8 cellular contexts compared by ENCODE assay signal in genomic region chr22:36386351-36386899, GRCh38. TPM values are rescaled to one million over a fixed set of nuclear protein-coding genes. Genes with fewer than 3 reads are reported as not detected.
DNase-seq lines count a peak whose midpoint lies in the region; ATAC-seq and TF ChIP-seq lines count a peak whose summit lies in the region.

No MANE protein-coding gene starts in this region.

- ATAC-seq in GM23338 (peak; percentile 1), gastrocnemius medialis (peak; percentile 7)

- H3K9me3 Mint-ChIP-seq in GM23338, result peaks cover 3% of the 10 kb centered on the region

- H3K4me2 ChIP-seq in GM23338, result peak overlapping the region; percentile 78

- peaks cover 9% of the 10 kb centered on the region for H3K27me3 Mint-ChIP-seq in GM23338 (ENCODE audit: insufficient read depth, low read depth, poor library complexity)

- peaks cover 27% of the 10 kb centered on the region for H4K20me1 ChIP-seq in GM23338 (replicated peaks; ENCODE audit: insufficient read depth)

- H3K27ac Mint-ChIP-seq in GM23338, result peak overlapping the region; percentile 95

- H2AFZ ChIP-seq in GM23338, result no peak overlapping the region

- H3K36me3 ChIP-seq in GM23338 (ENCODE audit: insufficient read depth) (no peaks in the 10 kb centered on the region; the same call in 1 of the 2 replicates), gastrocnemius medialis (no peaks in the 10 kb centered on the region)

- H3K4me3 ChIP-seq in GM23338 (peak overlapping the region; percentile 97), iPS-11a (ENCODE audit: low read depth, low read length) (peak overlapping the region; percentile 82), gastrocnemius medialis (peak overlapping the region; percentile 73 to 93 (median 84))

- intact Hi-C loops in gastrocnemius medialis (cut with DNase I; ENCODE audit: low total_unique reads), result loop anchor here (2.0 kb wide), 3 partner anchors 60 to 86 kb away; no protein-coding TSS in a partner anchor

- TF ChIP-seq CTCF in GM23338 (conservative IDR thresholded peaks at IDR 0.05; ENCODE audit: low read depth in 2 of 2) (no peak), gastrocnemius medialis (IDR thresholded peaks at IDR 0.05 in 4 of 5, conservative IDR thresholded peaks at IDR 0.05 in 1 of 5) (no peak)

- peaks cover 33% of the 10 kb centered on the region for H3K4me1 Mint-ChIP-seq in GM23338

- H3K9me3 ChIP-seq in gastrocnemius medialis, result no peaks in the 10 kb centered on the region

- in situ Hi-C loops in gastrocnemius medialis (cut with MboI; ENCODE audit: low sequenced_read_pairs in 4 of 4), result no loop called here

- no peaks in the 10 kb centered on the region for H3K9me2 ChIP-seq in GM23338 (ENCODE audit: insufficient read depth)

- H3K4me3 Mint-ChIP-seq in GM23338, result peak overlapping the region; percentile 88

- H3K4me1 ChIP-seq in GM23338 (ENCODE audit: insufficient read depth) (peaks cover 29% of the 10 kb centered on the region), gastrocnemius medialis (peaks cover 27 to 49% of the 10 kb centered on the region in 2 donors)

- H3K27ac ChIP-seq in GM23338 (ENCODE audit: low read depth) (peak overlapping the region; percentile 91), gastrocnemius medialis (peak overlapping the region; percentile 84 to 97 (median 92))

- DNase-seq in GF-D8 (lab: John Stamatoyannopoulos, UW), result peak; percentile 46
- DNase-seq in GM23338 (ENCODE audit: low spot score), result no peak
- DNase-seq in NCI-H748 (lab: John Stamatoyannopoulos, UW; ENCODE audit: unreplicated experiment), result peak; percentile 57
- DNase-seq in amniotic epithelial cell (ENCODE audit: low read depth), result peak; percentile 48
- DNase-seq in gastrocnemius medialis, result peak in 1 of 2 donors; percentile 50
- DNase-seq in D341Med (ENCODE audit: low spot score), result no peak
- no peak for DNase-seq in NCI-H1105 (lab: John Stamatoyannopoulos, UW)

- peak; percentile 4 to 22 for TF ChIP-seq POLR2A in gastrocnemius medialis (IDR thresholded peaks at IDR 0.05)

- H3K27me3 ChIP-seq in GM23338 (ENCODE audit: insufficient read depth), result no peaks in the 10 kb centered on the region
- no peaks in the 10 kb centered on the region for H3K27me3 ChIP-seq in gastrocnemius medialis

- H3K36me3 Mint-ChIP-seq in GM23338 (ENCODE audit: low read depth), result peaks cover 22% of the 10 kb centered on the region

- H3F3A ChIP-seq in GM23338 (replicated peaks; ENCODE audit: low read depth), result 0 out of 2 replicates have a peak, but pooled peaks cover 12% of the 10 kb centered on the region

- peaks cover 62% of the 10 kb centered on the region for H3K79me2 ChIP-seq in GM23338 (replicated peaks; ENCODE audit: insufficient read depth)

TF ChIP-seq in GM23338, 12 proteins besides CTCF, POLR2A, EP300 and RAD21 (continues in another document):
- TF ChIP-seq POLR2AphosphoS5 (IDR thresholded peaks at IDR 0.05; ENCODE audit: low read depth) (no peak), EZH2 (IDR thresholded peaks at IDR 0.05; ENCODE audit: low read depth, unreplicated experiment) (no peak), REST (IDR thresholded peaks at IDR 0.05; ENCODE audit: unreplicated experiment) (no peak), ETS1 (IDR thresholded peaks at IDR 0.05) (no peak), JUNB (IDR thresholded peaks at IDR 0.05; ENCODE audit: unreplicated experiment) (no peak), EZH2phosphoT487 (IDR thresholded peaks at IDR 0.05; ENCODE audit: unreplicated experiment) (no peak), ZNF114 (CRISPR knock-in tag; IDR thresholded peaks at IDR 0.05) (no peak), STAT1 (IDR thresholded peaks at IDR 0.05; ENCODE audit: unreplicated experiment) (no peak), NANOG (IDR thresholded peaks at IDR 0.05; ENCODE audit: borderline replicate concordance) (no peak), ZNF331 (CRISPR knock-in tag; IDR thresholded peaks at IDR 0.05; ENCODE audit: low read depth) (no peak)

RNA-seq across cellular contexts. Expression of gene MYH9, which starts 1.3 kb away (rescaled TPM):
- total RNA-seq in GM23338 (2014; rRNA removed; shearing (Covaris generic)), result 204 and 233 TPM in 2 replicates
- polyA plus RNA-seq in GM23338 (2016; fragmentation: Nextera tagmentation; extraction: Ambion mirVana), result 55.4 and 58.4 TPM in 2 replicates
- total RNA-seq in gastrocnemius medialis, result 100 to 1,000 TPM in 3 of 4 donors, 10 to 100 TPM in 1; 38.9 to 115 (median 104) TPM

Comparison
In these comparisons a context has a peak if more than half of its experiments do, and no peak if none do; other contexts are left out.
1. DNase-seq: peak in GF-D8 (single experiment), NCI-H748 (single experiment) and amniotic epithelial cell (single experiment); none in GM23338 (single experiment), D341Med (single experiment) and NCI-H1105 (single experiment).
2. Peak in every context shown above with its lines, with median percentiles within 50 percentile points of each other: H3K4me3 ChIP-seq.